8 cellular contexts compared by ENCODE assay signal in the genomic region with DNA sequence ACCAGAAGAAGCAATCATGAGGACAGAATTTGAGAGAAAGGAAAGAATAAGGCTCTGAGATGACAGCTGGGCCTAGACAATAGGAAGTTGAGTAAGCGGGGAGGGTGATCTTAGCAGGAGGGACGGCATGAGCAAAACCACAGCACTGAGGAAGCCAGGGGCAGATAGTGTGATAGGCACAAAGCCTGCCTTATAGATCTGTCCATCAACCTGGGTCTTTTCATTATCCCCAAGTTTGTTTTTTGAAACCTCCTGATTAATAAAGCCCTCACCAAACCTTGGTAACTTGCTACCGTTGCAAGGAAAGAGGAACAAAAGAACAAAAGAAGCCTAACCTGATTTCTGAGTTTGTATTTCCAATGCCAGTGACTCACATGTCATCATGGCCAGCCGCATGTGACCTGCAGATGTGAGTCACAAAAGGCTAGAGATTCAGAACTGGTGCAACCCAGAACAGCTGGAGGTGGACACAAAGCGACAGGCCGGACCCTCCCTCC. TPM values are rescaled to one million over a fixed set of nuclear protein-coding genes. Genes with fewer than 3 reads are reported as not detected.
DNase-seq lines count a peak whose midpoint lies in the region; ATAC-seq and TF ChIP-seq lines count a peak whose summit lies in the region.
"Had no signal": no experiment of that assay in that cellular context is flagged by ENCODE, and none has a peak within 500 bp of the region (broad histone marks: within the 10 kb centered on the region; RNA-seq: fewer than 3 reads in every experiment).

No MANE protein-coding gene starts in this region.

- no peak for TF ChIP-seq CTCF in HL-60 (IDR thresholded peaks at IDR 0.05; ENCODE audit: insufficient read depth, low read length)
- TF ChIP-seq CTCF in hepatocyte (IDR thresholded peaks at IDR 0.05; ENCODE audit: poor library complexity) = no peak
- TF ChIP-seq CTCF in type B pancreatic cell (conservative IDR thresholded peaks at IDR 0.05) = no peak
- TF ChIP-seq CTCF in GM13977 (IDR thresholded peaks at IDR 0.05; ENCODE audit: extremely low read depth, insufficient read depth, missing control alignments) = no peak

- H2AFZ ChIP-seq in hepatocyte = no peak overlapping the region

- no peaks in the 10 kb centered on the region for H3K9me3 Mint-ChIP-seq in type B pancreatic cell
- H3K9me3 Mint-ChIP-seq in stimulated activated naive CD8-positive, alpha-beta T cell treated with anti-CD3 and anti-CD28 coated beads, Interleukin-15, amount 100 ng/mL, for 72 hours = peaks cover 0 to 5% of the 10 kb centered on the region in 2 donors

- no peaks in the 10 kb centered on the region for H3K9me3 ChIP-seq in hepatocyte (ENCODE audit: low read depth)

- H3K79me2 ChIP-seq in hepatocyte = no peaks in the 10 kb centered on the region

- H3K36me3 ChIP-seq in hepatocyte (replicated peaks; ENCODE audit: insufficient read depth, low read depth) = no peaks in the 10 kb centered on the region

- H3K27ac ChIP-seq in HL-60 (replicated peaks) = peak overlapping the region; percentile 29
- H3K27ac ChIP-seq in hepatocyte = peak overlapping the region; percentile 63
- H3K27ac ChIP-seq in caudate nucleus (ENCODE audit: low read depth, low read length) = no peak overlapping the region

- peaks cover 8% of the 10 kb centered on the region for H3K4me1 Mint-ChIP-seq in type B pancreatic cell (ENCODE audit: unreplicated experiment)
- no peaks in the 10 kb centered on the region for H3K4me1 Mint-ChIP-seq in stimulated activated naive CD8-positive, alpha-beta T cell treated with anti-CD3 and anti-CD28 coated beads, Interleukin-15, amount 100 ng/mL, for 72 hours

- no peaks in the 10 kb centered on the region for H3K4me1 ChIP-seq in hepatocyte (ENCODE audit: insufficient read depth)

- H3K4me2 ChIP-seq in hepatocyte = no peak overlapping the region

- H3K27me3 Mint-ChIP-seq in type B pancreatic cell = no peaks in the 10 kb centered on the region
- no peaks in the 10 kb centered on the region for H3K27me3 Mint-ChIP-seq in stimulated activated naive CD8-positive, alpha-beta T cell treated with anti-CD3 and anti-CD28 coated beads, Interleukin-15, amount 100 ng/mL, for 72 hours

- in situ Hi-C loops in GM13977 (cut with MboI; ENCODE audit: low pct_unique_long_range_greater_than_20kb, low sequenced_read_pairs, unreplicated experiment) = no loop called here

- H3K27me3 ChIP-seq in HL-60 (ENCODE audit: insufficient read depth, poor library complexity, severe bottlenecking) (no peaks in the 10 kb centered on the region), hepatocyte (no peaks in the 10 kb centered on the region)

- H3K9me2 ChIP-seq in hepatocyte (replicated peaks; ENCODE audit: insufficient read depth) = no peaks in the 10 kb centered on the region

- H3K4me3 Mint-ChIP-seq in type B pancreatic cell = no peak overlapping the region
- H3K4me3 Mint-ChIP-seq in stimulated activated naive CD8-positive, alpha-beta T cell treated with anti-CD3 and anti-CD28 coated beads, Interleukin-15, amount 100 ng/mL, for 72 hours = no peak overlapping the region

- H3K36me3 Mint-ChIP-seq in type B pancreatic cell = no peaks in the 10 kb centered on the region

- peak; percentile 52 to 84 for DNase-seq in HL-60 (ENCODE audit: low read depth in 1 of 2, low spot score in 1 of 2)
- DNase-seq in UCSD-AML1 (lab: John Stamatoyannopoulos, UW; ENCODE audit: unreplicated experiment) = peak; percentile 46
- DNase-seq in hepatocyte (ENCODE audit: low spot score) = peak; percentile 63
- DNase-seq in type B pancreatic cell (ENCODE audit: extremely low spot score, unreplicated experiment) = no peak
- no peak for DNase-seq in caudate nucleus (lab: John Stamatoyannopoulos, UW)
- no peak for DNase-seq in stimulated activated naive CD8-positive, alpha-beta T cell treated with anti-CD3 and anti-CD28 coated beads, Interleukin-15, amount 100 ng/mL, for 72 hours
- DNase-seq in GM13977 (ENCODE audit: low spot score) = no peak
- DNase-seq: RPMI8226 had no signal

- no peak for ATAC-seq in stimulated activated naive CD8-positive, alpha-beta T cell treated with anti-CD3 and anti-CD28 coated beads, Interleukin-15, amount 100 ng/mL, for 72 hours

- peak overlapping the region; percentile 79 for H3K27ac Mint-ChIP-seq in type B pancreatic cell
- no peak overlapping the region for H3K27ac Mint-ChIP-seq in stimulated activated naive CD8-positive, alpha-beta T cell treated with anti-CD3 and anti-CD28 coated beads, Interleukin-15, amount 100 ng/mL, for 72 hours

- no peak overlapping the region for H3K4me3 ChIP-seq in HL-60 (replicated peaks; ENCODE audit: insufficient read depth, low read length)
- H3K4me3 ChIP-seq in hepatocyte = no peak overlapping the region

- WGBS in hepatocyte (ENCODE audit: low lambda C conversion rate, missing lambda C conversion rate) = 67% methylated on average over 6 of the region's 6 CpGs

- H4K20me1 ChIP-seq in hepatocyte (ENCODE audit: insufficient read depth, poor library complexity, severe bottlenecking) = no peaks in the 10 kb centered on the region

RNA-seq across cellular contexts. Expression of a gene that starts 55.7 kb away (rescaled TPM):
- total RNA-seq in hepatocyte = 16.6 and 18.7 TPM in 2 replicates
- polyA plus RNA-seq in hepatocyte = 4.2 and 6.7 TPM in 2 replicates
- total RNA-seq in type B pancreatic cell (ENCODE audit: low replicate concordance) = 39.4 and 93.3 TPM in 2 replicates

Comparison
In these comparisons a context has a peak if more than half of its experiments do, and no peak if none do; other contexts are left out.
1. DNase-seq: peak in HL-60 (2 of 2), UCSD-AML1 (single experiment) and hepatocyte (single experiment); none in type B pancreatic cell (single experiment), caudate nucleus (0 of 61), stimulated activated naive CD8-positive, alpha-beta T cell treated with anti-CD3 and anti-CD28 coated beads, Interleukin-15, amount 100 ng/mL, for 72 hours (0 of 2) and GM13977 (single experiment).